Comparison of ENCODE assay signal across 1 cellular context in genomic region chr3:21893250-21893649, GRCh38.
TF ChIP-seq lines count a peak whose summit lies in the region.

No MANE protein-coding gene starts in this region.

TF ChIP-seq in SK-N-SH treated with all-trans-retinoic acid at 6 μM for 48 hours, 23 proteins besides CTCF, POLR2A, EP300 and RAD21 (continued from another document):
- TF ChIP-seq, protein P1, sequence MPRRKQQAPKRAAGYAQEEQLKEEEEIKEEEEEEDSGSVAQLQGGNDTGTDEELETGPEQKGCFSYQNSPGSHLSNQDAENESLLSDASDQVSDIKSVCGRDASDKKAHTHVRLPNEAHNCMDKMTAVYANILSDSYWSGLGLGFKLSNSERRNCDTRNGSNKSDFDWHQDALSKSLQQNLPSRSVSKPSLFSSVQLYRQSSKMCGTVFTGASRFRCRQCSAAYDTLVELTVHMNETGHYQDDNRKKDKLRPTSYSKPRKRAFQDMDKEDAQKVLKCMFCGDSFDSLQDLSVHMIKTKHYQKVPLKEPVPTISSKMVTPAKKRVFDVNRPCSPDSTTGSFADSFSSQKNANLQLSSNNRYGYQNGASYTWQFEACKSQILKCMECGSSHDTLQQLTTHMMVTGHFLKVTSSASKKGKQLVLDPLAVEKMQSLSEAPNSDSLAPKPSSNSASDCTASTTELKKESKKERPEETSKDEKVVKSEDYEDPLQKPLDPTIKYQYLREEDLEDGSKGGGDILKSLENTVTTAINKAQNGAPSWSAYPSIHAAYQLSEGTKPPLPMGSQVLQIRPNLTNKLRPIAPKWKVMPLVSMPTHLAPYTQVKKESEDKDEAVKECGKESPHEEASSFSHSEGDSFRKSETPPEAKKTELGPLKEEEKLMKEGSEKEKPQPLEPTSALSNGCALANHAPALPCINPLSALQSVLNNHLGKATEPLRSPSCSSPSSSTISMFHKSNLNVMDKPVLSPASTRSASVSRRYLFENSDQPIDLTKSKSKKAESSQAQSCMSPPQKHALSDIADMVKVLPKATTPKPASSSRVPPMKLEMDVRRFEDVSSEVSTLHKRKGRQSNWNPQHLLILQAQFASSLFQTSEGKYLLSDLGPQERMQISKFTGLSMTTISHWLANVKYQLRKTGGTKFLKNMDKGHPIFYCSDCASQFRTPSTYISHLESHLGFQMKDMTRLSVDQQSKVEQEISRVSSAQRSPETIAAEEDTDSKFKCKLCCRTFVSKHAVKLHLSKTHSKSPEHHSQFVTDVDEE (CRISPR knock-in tag; IDR thresholded peaks at IDR 0.05) = no peak
- no peak for TF ChIP-seq ZNF8 (CRISPR knock-in tag; IDR thresholded peaks at IDR 0.05)
- no peak for TF ChIP-seq ZFP30 (CRISPR knock-in tag; IDR thresholded peaks at IDR 0.05)
- no peak for TF ChIP-seq ZFP3 (CRISPR knock-in tag; IDR thresholded peaks at IDR 0.05)
- TF ChIP-seq RARB (CRISPR knock-in tag; IDR thresholded peaks at IDR 0.05) = no peak
- no peak for TF ChIP-seq ISL1 (CRISPR knock-in tag; IDR thresholded peaks at IDR 0.05)
- TF ChIP-seq GLIS3 (CRISPR knock-in tag; IDR thresholded peaks at IDR 0.05) = no peak
- no peak for TF ChIP-seq ZNF565 (CRISPR knock-in tag; conservative IDR thresholded peaks at IDR 0.05; ENCODE audit: low read depth)
- no peak for TF ChIP-seq ZNF70 (CRISPR knock-in tag; IDR thresholded peaks at IDR 0.05)
- TF ChIP-seq SNAI2 (CRISPR knock-in tag; IDR thresholded peaks at IDR 0.05) = no peak
- no peak for TF ChIP-seq TCF4 (CRISPR knock-in tag; IDR thresholded peaks at IDR 0.05; ENCODE audit: borderline replicate concordance)
- no peak for TF ChIP-seq PPARA (CRISPR knock-in tag; IDR thresholded peaks at IDR 0.05; ENCODE audit: borderline replicate concordance)
- TF ChIP-seq, protein P2, sequence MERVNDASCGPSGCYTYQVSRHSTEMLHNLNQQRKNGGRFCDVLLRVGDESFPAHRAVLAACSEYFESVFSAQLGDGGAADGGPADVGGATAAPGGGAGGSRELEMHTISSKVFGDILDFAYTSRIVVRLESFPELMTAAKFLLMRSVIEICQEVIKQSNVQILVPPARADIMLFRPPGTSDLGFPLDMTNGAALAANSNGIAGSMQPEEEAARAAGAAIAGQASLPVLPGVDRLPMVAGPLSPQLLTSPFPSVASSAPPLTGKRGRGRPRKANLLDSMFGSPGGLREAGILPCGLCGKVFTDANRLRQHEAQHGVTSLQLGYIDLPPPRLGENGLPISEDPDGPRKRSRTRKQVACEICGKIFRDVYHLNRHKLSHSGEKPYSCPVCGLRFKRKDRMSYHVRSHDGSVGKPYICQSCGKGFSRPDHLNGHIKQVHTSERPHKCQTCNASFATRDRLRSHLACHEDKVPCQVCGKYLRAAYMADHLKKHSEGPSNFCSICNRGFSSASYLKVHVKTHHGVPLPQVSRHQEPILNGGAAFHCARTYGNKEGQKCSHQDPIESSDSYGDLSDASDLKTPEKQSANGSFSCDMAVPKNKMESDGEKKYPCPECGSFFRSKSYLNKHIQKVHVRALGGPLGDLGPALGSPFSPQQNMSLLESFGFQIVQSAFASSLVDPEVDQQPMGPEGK (CRISPR knock-in tag; IDR thresholded peaks at IDR 0.05; ENCODE audit: borderline replicate concordance) = no peak
- TF ChIP-seq CSDC2 (CRISPR knock-in tag; IDR thresholded peaks at IDR 0.05) = no peak
TF ChIP-seq in SK-N-SH treated with all-trans-retinoic acid at 6 μM for 48 hours: peak in this region for 0.
